In genomic region chr2:98086491-98087446, GRCh38 we compare ENCODE assay signal across 8 cellular contexts. TPM values are rescaled to one million over a fixed set of nuclear protein-coding genes. Genes with fewer than 3 reads are reported as not detected.
DNase-seq lines count a peak whose midpoint lies in the region; ATAC-seq and TF ChIP-seq lines count a peak whose summit lies in the region.

Gene VWA3B (plus strand): TSS chr2:98087167. CDS start chr2:98093093, 5,926 bp downstream.

- no peaks in the 10 kb centered on the region for H3K36me3 ChIP-seq in psoas muscle (ENCODE audit: insufficient read depth in 1 of 2, low read depth in 1 of 2)

- no peak for TF ChIP-seq CTCF in psoas muscle (IDR thresholded peaks at IDR 0.05)

- peaks cover 0 to 8% of the 10 kb centered on the region in 2 donors for H3K9me3 Mint-ChIP-seq in activated naive CD4-positive, alpha-beta T cell treated with anti-CD3 and anti-CD28 coated beads, Interleukin-2, amount 50 U/mL, for 72 hours

- intact Hi-C loops in left cardiac atrium (cut with DNase I): no loop called here
- intact Hi-C loops in psoas muscle (cut with DNase I): no loop called here

- no peaks in the 10 kb centered on the region for H3K9me3 ChIP-seq in psoas muscle

- no peaks in the 10 kb centered on the region for H3K27me3 ChIP-seq in psoas muscle (ENCODE audit: insufficient read depth in 3 of 3, low read length in 2 of 3)

- peak within 1 kb of the TSS; percentile 71 for H3K4me3 ChIP-seq in psoas muscle

- H3K27ac Mint-ChIP-seq in activated naive CD4-positive, alpha-beta T cell treated with anti-CD3 and anti-CD28 coated beads, Interleukin-2, amount 50 U/mL, for 72 hours: no peak within 1 kb of the TSS

- DNase-seq in AG20443 (ENCODE audit: low spot score): peak; percentile 92
- DNase-seq in NCI-H748 (lab: John Stamatoyannopoulos, UW; ENCODE audit: unreplicated experiment): peak; percentile 85
- DNase-seq in activated naive CD4-positive, alpha-beta T cell treated with anti-CD3 and anti-CD28 coated beads, Interleukin-2, amount 50 U/mL, for 72 hours (ENCODE audit: low spot score in 2 of 2): peak in 1 of 2 donors; percentile 72
- peak; percentile 78 for DNase-seq in left cardiac atrium
- DNase-seq in psoas muscle: peak; percentile 63 to 82
- no peak for DNase-seq in NCI-H446 treated with DMSO at 0.1 percent for 48 hours (lab: John Stamatoyannopoulos, UW)

- 2 to 3% (median 2%) methylated on average over 66 to 74 of the region's 74 CpGs for WGBS in psoas muscle, 3 donors

- peaks cover 0 to 11% of the 10 kb centered on the region in 2 donors for H3K36me3 Mint-ChIP-seq in activated naive CD4-positive, alpha-beta T cell treated with anti-CD3 and anti-CD28 coated beads, Interleukin-2, amount 50 U/mL, for 72 hours

- H3K4me1 ChIP-seq in psoas muscle: peaks cover 16% of the 10 kb centered on the region

- no peak within 1 kb of the TSS for H3K27ac ChIP-seq in psoas muscle

- ATAC-seq in GM18861 (IDR thresholded peaks at IDR 0.05; ENCODE audit: unreplicated experiment) (peak; percentile 56), HG03135 (IDR thresholded peaks at IDR 0.05; ENCODE audit: unreplicated experiment) (peak; percentile 73), left cardiac atrium (peak; percentile 95 to 98), psoas muscle (peak; percentile 94 to 99 (median 96))
- peak; percentile 86 to 98 for ATAC-seq in activated naive CD4-positive, alpha-beta T cell treated with anti-CD3 and anti-CD28 coated beads, Interleukin-2, amount 50 U/mL, for 72 hours

RNA-seq across cellular contexts. Expression of gene VWA3B, which starts in this region (rescaled TPM):
- not detected for total RNA-seq in activated naive CD4-positive, alpha-beta T cell treated with anti-CD3 and anti-CD28 coated beads, Interleukin-2, amount 50 U/mL, for 72 hours
- total RNA-seq in left cardiac atrium (under 1 TPM in 1 of 2 donors, not detected in 1; 0.50 TPM), psoas muscle (under 1 TPM in 2 of 4 donors, not detected in 2; 0.22 to 0.24 TPM)
- polyA plus RNA-seq in psoas muscle: under 1 TPM in 2 of 3 donors, not detected in 1; 0.01 to 0.20 TPM

Comparison
In these comparisons a context has a peak if more than half of its experiments do, and no peak if none do; other contexts are left out.
1. Peak in ATAC-seq in activated naive CD4-positive, alpha-beta T cell treated with anti-CD3 and anti-CD28 coated beads, Interleukin-2, amount 50 U/mL, for 72 hours; RNA of the gene not detected or under 1 TPM.
2. Peak in DNase-seq and ATAC-seq in left cardiac atrium; RNA of the gene not detected or under 1 TPM.
3. Peak in DNase-seq, ATAC-seq and H3K4me3 ChIP-seq in psoas muscle; RNA of the gene not detected or under 1 TPM.